ENCODE assay signal across 21 cellular contexts in the genomic region with DNA sequence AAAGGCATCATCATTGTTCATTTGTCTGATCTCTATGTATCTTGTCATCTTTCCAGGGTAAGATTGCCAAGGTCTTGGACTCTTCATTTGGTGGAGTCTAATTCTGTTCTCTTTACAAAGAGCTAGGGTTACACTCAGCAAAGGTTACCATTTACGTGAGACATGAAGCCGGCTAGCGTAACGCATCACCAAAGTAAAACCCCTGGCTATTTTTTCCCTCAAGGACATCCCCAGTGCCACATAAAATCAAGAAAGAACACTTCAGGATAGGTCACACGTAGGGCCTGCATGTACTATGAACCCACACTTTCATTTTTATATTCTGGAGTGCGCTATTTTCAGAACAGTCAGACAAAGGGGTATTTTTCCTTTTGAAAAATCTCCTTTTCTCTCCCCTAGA. TPM values are rescaled to one million over a fixed set of nuclear protein-coding genes. Genes with fewer than 3 reads are reported as not detected.
DNase-seq lines count a peak whose midpoint lies in the region; ATAC-seq and TF ChIP-seq lines count a peak whose summit lies in the region.
"Had no signal": no experiment of that assay in that cellular context is flagged by ENCODE, and none has a peak within 500 bp of the region (broad histone marks: within the 10 kb centered on the region; RNA-seq: fewer than 3 reads in every experiment).

No MANE protein-coding gene starts in this region.

- intact Hi-C loops in Right ventricle myocardium superior (cut with DNase I) (no loop called here), posterior vena cava (cut with DNase I) (no loop called here)

- H3K27me3 ChIP-seq in GM06990 (replicated peaks; ENCODE audit: control insufficient read depth, insufficient read depth, low read length): no peaks in the 10 kb centered on the region
- H3K27me3 ChIP-seq: left lung had no signal

- DNase-seq in GM06990 (ENCODE audit: extremely low read depth, insufficient read length) (no peak), Right ventricle myocardium superior (no peak), SIG-M5 (lab: John Stamatoyannopoulos, UW) (no peak), NCI-H2107 treated with DMSO at 0.1 percent for 48 hours (lab: John Stamatoyannopoulos, UW; ENCODE audit: unreplicated experiment) (no peak), posterior vena cava (ENCODE audit: low spot score) (no peak)
- DNase-seq: activated CD4-positive, alpha-beta T cell treated with anti-CD3 and anti-CD28 coated beads for 1 hour; activated gamma-delta T cell treated with Interleukin-2 at 50 U/mL for 16 hours; aorta; DMS79; foreskin fibroblast; left lung; NCI-H510A treated with DMSO at 0.1 percent for 48 hours; OCI-M1; stimulated activated naive CD8-positive, alpha-beta T cell treated with anti-CD3 and anti-CD28 coated beads, Interleukin-15, Interleukin-2, amounts not matched to agents 100 U/mL and 50 U/mL, for 24 hours; T1000 had no signal

- peak overlapping the region; percentile 37 for H3K4me3 ChIP-seq in GM06990 (replicated peaks; ENCODE audit: low read depth, low read length)
- H3K4me3 ChIP-seq: A549, left lung had no signal

- no peaks in the 10 kb centered on the region; the same call in 1 of the 2 replicates for H3K36me3 ChIP-seq in GM06990 (ENCODE audit: control insufficient read depth, insufficient read depth, low read length)
- H3K36me3 ChIP-seq: left lung had no signal

- no peak for TF ChIP-seq CTCF in GM06990 (IDR thresholded peaks at IDR 0.05; ENCODE audit: insufficient read depth, low read length, poor library complexity, severe bottlenecking)

- ATAC-seq in GM19372 (IDR thresholded peaks at IDR 0.05; ENCODE audit: low read depth, unreplicated experiment) (peak; percentile 71), HG02798 (IDR thresholded peaks at IDR 0.05; ENCODE audit: poor library complexity, unreplicated experiment) (peak; percentile 67), Right ventricle myocardium superior (ENCODE audit: poor library complexity) (peak; percentile 68), HG03442 (IDR thresholded peaks at IDR 0.05; ENCODE audit: unreplicated experiment) (no peak)
- ATAC-seq: A549; left lung; stimulated activated naive CD8-positive, alpha-beta T cell treated with anti-CD3 and anti-CD28 coated beads, Interleukin-15, Interleukin-2, amounts not matched to agents 100 U/mL and 50 U/mL, for 24 hours had no signal

RNA-seq across cellular contexts. Expression of a gene that starts 20.0 kb away (rescaled TPM):
- total RNA-seq in Right ventricle myocardium superior (11.7 TPM), posterior vena cava (10 to 100 TPM in 1 of 2 donors, 1 to 10 TPM in 1; 3.1 to 12.3 TPM)
- total RNA-seq: M059J had no signal

RNA-seq across cellular contexts. Expression of a gene that starts 41.6 kb away (rescaled TPM):
- total RNA-seq in Right ventricle myocardium superior (0.48 TPM), posterior vena cava (under 1 TPM in 1 of 2 donors, not detected in 1; 0.29 TPM)
- total RNA-seq: aorta, left lung, ureter had no signal
